Comparison of ENCODE assay signal across 1 cellular context in genomic region chr6:35919827-35920751, GRCh38.
TF ChIP-seq lines count a peak whose summit lies in the region.

No MANE protein-coding gene starts in this region.

TF ChIP-seq in K562, 482 proteins besides CTCF, POLR2A, EP300 and RAD21 (continued from another document and continues in another):
- TF ChIP-seq FOXP4 (CRISPR knock-in tag; IDR thresholded peaks at IDR 0.05; ENCODE audit: borderline replicate concordance), result peak; percentile 57
- no peak for TF ChIP-seq ZNF175 (CRISPR knock-in tag; IDR thresholded peaks at IDR 0.05; ENCODE audit: low read depth)
- no peak for TF ChIP-seq PCBP2 (IDR thresholded peaks at IDR 0.05; ENCODE audit: low read depth, low read length, poor library complexity, severe bottlenecking)
- TF ChIP-seq PREB (CRISPR knock-in tag; IDR thresholded peaks at IDR 0.05), result no peak
- peak; percentile 28 for TF ChIP-seq HNRNPLL (IDR thresholded peaks at IDR 0.05; ENCODE audit: low read depth, low read length, poor library complexity, severe bottlenecking)
- no peak for TF ChIP-seq CHCHD3 (CRISPR knock-in tag; IDR thresholded peaks at IDR 0.05)
- no peak for TF ChIP-seq DEAF1 (CRISPR knock-in tag; IDR thresholded peaks at IDR 0.05)
- no peak for TF ChIP-seq BRF1 (IDR thresholded peaks at IDR 0.05; ENCODE audit: borderline replicate concordance, extremely low read depth, insufficient read length)
- TF ChIP-seq FOXA3 (CRISPR knock-in tag; conservative IDR thresholded peaks at IDR 0.05 in 1 of 2, IDR thresholded peaks at IDR 0.05 in 1 of 2), result peak; percentile 46 to 88; a peak in 3 of 4 replicates
- no peak for TF ChIP-seq GTF2E2 (tag; IDR thresholded peaks at IDR 0.05)
- no peak for TF ChIP-seq FUS (optimal IDR thresholded peaks at IDR 0.05; ENCODE audit: low read depth, low read length)
- no peak for TF ChIP-seq SIX5 (IDR thresholded peaks at IDR 0.05; ENCODE audit: borderline replicate concordance in 1 of 2, insufficient read depth in 1 of 2, low read depth in 1 of 2, low read length in 2 of 2)
- peak; percentile 80; the same call in 1 of the 2 replicates for TF ChIP-seq ZNF232 (CRISPR knock-in tag; IDR thresholded peaks at IDR 0.05)
- TF ChIP-seq SLC30A9 (CRISPR knock-in tag; IDR thresholded peaks at IDR 0.05), result no peak
- TF ChIP-seq HINFP (tag; conservative IDR thresholded peaks at IDR 0.05; ENCODE audit: low read depth), result no peak
- TF ChIP-seq SNIP1 (IDR thresholded peaks at IDR 0.05; ENCODE audit: low read depth), result no peak
- 0 out of 2 replicates have a peak, but pooled peaks have one; percentile 25 for TF ChIP-seq NFRKB (IDR thresholded peaks at IDR 0.05; ENCODE audit: low read depth)
- no peak for TF ChIP-seq PKNOX1 (IDR thresholded peaks at IDR 0.05)
- no peak for TF ChIP-seq MTA2 (IDR thresholded peaks at IDR 0.05; ENCODE audit: low read depth)
- peak; percentile 12; the same call in 1 of the 2 replicates for TF ChIP-seq AFF4 (CRISPR knock-in tag; IDR thresholded peaks at IDR 0.05)
- no peak; the same call in 1 of the 2 replicates for TF ChIP-seq ETV1 (tag; conservative IDR thresholded peaks at IDR 0.05; ENCODE audit: low read depth)
- no peak; the same call in 1 of the 2 replicates for TF ChIP-seq ZSCAN29 (IDR thresholded peaks at IDR 0.05)
- no peak for TF ChIP-seq ILF3 (IDR thresholded peaks at IDR 0.05; ENCODE audit: borderline replicate concordance)
- TF ChIP-seq HMG20A (CRISPR knock-in tag; conservative IDR thresholded peaks at IDR 0.05), result no peak
- no peak for TF ChIP-seq RFX1 (IDR thresholded peaks at IDR 0.05)
- TF ChIP-seq RERE (CRISPR knock-in tag; IDR thresholded peaks at IDR 0.05; ENCODE audit: borderline replicate concordance), result no peak
- no peak for TF ChIP-seq ZNF324 (CRISPR knock-in tag; IDR thresholded peaks at IDR 0.05)
